In the genomic region with DNA sequence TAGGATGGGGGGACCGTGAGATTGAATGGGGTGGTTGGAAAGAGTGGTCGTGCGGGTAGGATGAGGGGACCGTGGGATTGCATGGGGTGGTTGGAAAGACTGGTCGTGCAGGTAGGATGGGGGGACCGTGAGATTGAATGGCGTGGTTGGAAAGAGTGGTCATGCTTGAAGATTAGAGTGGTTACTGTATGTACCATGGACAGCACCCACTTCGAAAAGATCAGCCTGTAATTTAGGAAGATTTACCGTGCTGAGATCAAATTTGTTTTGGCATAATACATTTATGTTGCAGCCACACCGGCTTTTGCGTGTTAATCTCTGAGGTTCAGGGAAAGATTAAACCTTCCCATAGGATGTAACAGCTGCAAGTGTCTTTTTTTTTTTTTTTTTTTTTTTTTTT, we compare ENCODE assay signal across 22 cellular contexts.
"Had no signal": no experiment of that assay in that cellular context is flagged by ENCODE, and none has a peak within 500 bp of the region (broad histone marks: within the 10 kb centered on the region; RNA-seq: fewer than 3 reads in every experiment).

No MANE protein-coding gene starts in this region.

- DNase-seq: activated CD4-positive, alpha-beta T cell treated with anti-CD3 and anti-CD28 coated beads for 4 hours; activated CD4-positive, alpha-beta T cell treated with anti-CD3 and anti-CD28 coated beads, Interleukin-2, amount 50 U/mL, for 4 hours; activated CD4-positive, CD25-positive, alpha-beta regulatory T cell; activated effector memory CD4-positive, alpha-beta T cell treated with Interleukin-2 at 50 U/mL for 16 hours; activated naive CD4-positive, alpha-beta T cell treated with anti-CD3 and anti-CD28 coated beads for 36 hours; activated naive CD8-positive, alpha-beta T cell treated with anti-CD3 and anti-CD28 coated beads for 36 hours; adrenal gland; aorta; body of pancreas; cerebellar nuclear complex; colonic mucosa; effector CD8-positive, alpha-beta T cell; erythroblast; left cardiac atrium; lower lobe of right lung; mesenchymal stem cell; natural killer cell; spleen; stimulated activated naive CD4-positive, alpha-beta T cell; tibial artery; upper lobe of right lung had no signal

- ATAC-seq: body of pancreas, gastroesophageal sphincter, left cardiac atrium, lower lobe of right lung, natural killer cell, upper lobe of right lung had no signal
